In genomic region chr7:72710983-72711382, GRCh38 we compare ENCODE assay signal across 16 cellular contexts.
DNase-seq lines count a peak whose midpoint lies in the region; ATAC-seq and TF ChIP-seq lines count a peak whose summit lies in the region.
"Had no signal": no experiment of that assay in that cellular context is flagged by ENCODE, and none has a peak within 500 bp of the region (broad histone marks: within the 10 kb centered on the region; RNA-seq: fewer than 3 reads in every experiment).

No MANE protein-coding gene starts in this region.

- H3K9me3 ChIP-seq in H9 (ENCODE audit: control insufficient read depth, low read depth, low read length) (no peaks in the 10 kb centered on the region), SK-N-MC (ENCODE audit: low read depth, low read length) (no peaks in the 10 kb centered on the region), neural progenitor cell (ENCODE audit: low read depth) (no peaks in the 10 kb centered on the region)

- H3K27ac ChIP-seq in H9 (ENCODE audit: insufficient read length, low read depth, low read length) (no peak overlapping the region), SK-N-MC (0 out of 2 replicates have a peak overlapping the region, but pooled peaks have one; percentile 1), neural progenitor cell (no peak overlapping the region)
- H3K27ac ChIP-seq: KMS-11 had no signal

- WGBS in H9 (ENCODE audit: extremely low coverage, insufficient read length, low lambda C conversion rate) = no CpG with 5 or more reads among the region's 4 CpGs

- no peak overlapping the region for H3K4me3 Mint-ChIP-seq in H9
- no peak overlapping the region for H3K4me3 Mint-ChIP-seq in nephron progenitor cell
- H3K4me3 Mint-ChIP-seq in neural progenitor cell = no peak overlapping the region
- H3K4me3 Mint-ChIP-seq: CD14-positive monocyte had no signal

- H3K9me3 Mint-ChIP-seq in H9 = peaks cover 0 to 3% of the 10 kb centered on the region in 2 experiments; a peak in 1 of 5 replicates
- no peaks in the 10 kb centered on the region for H3K9me3 Mint-ChIP-seq in nephron progenitor cell
- H3K9me3 Mint-ChIP-seq in neural progenitor cell = no peaks in the 10 kb centered on the region

- DNase-seq in H9 (no peak), SK-N-MC (ENCODE audit: low read depth, low spot score) (no peak), choroid plexus epithelial cell (ENCODE audit: low read depth) (peak; percentile 5), nephron progenitor cell (no peak), NCI-H1436 treated with DMSO at 0.1 percent for 48 hours (lab: John Stamatoyannopoulos, UW) (no peak), NCI-H1694 treated with DMSO at 0.1 percent for 48 hours (lab: John Stamatoyannopoulos, UW) (no peak), neural progenitor cell (ENCODE audit: low spot score) (no peak)
- DNase-seq: DMS153, NCI-H1048, NCI-H146, NCI-H2081 treated with DMSO at 0.1 percent for 48 hours, NCI-H524 had no signal

- no peak overlapping the region for H4K91ac ChIP-seq in H9 (ENCODE audit: insufficient read length, low read depth, low read length)

- no peak overlapping the region for H4K8ac ChIP-seq in H9 (replicated peaks; ENCODE audit: insufficient read length, low read depth, low read length)

- H3K23ac ChIP-seq in H9 (ENCODE audit: insufficient read length, low read depth, low read length) = no peak overlapping the region

- no peak overlapping the region for H2BK120ac ChIP-seq in H9 (ENCODE audit: low read depth, low read length, poor library complexity, severe bottlenecking)

- H3K4me3 ChIP-seq in SK-N-MC = no peak overlapping the region
- H3K4me3 ChIP-seq in choroid plexus epithelial cell (ENCODE audit: low read depth, low read length) = no peak overlapping the region
- H3K4me3 ChIP-seq in neural progenitor cell = no peak overlapping the region

- ATAC-seq in GM18498 (IDR thresholded peaks at IDR 0.05; ENCODE audit: unreplicated experiment) = no peak
- ATAC-seq: Panc1 had no signal

- peaks cover 13 to 41% (median 25%) of the 10 kb centered on the region in 3 experiments for H3K36me3 Mint-ChIP-seq in H9 (ENCODE audit: insufficient read depth in 1 of 3, low read depth in 3 of 3)
- H3K36me3 Mint-ChIP-seq in nephron progenitor cell (ENCODE audit: low read depth) = peaks cover 61% of the 10 kb centered on the region
- H3K36me3 Mint-ChIP-seq in neural progenitor cell = peaks cover 13% of the 10 kb centered on the region

- H2BK5ac ChIP-seq in H9 (ENCODE audit: insufficient read length, low read length) = no peak overlapping the region

- H3K23me2 ChIP-seq in H9 (ENCODE audit: insufficient read length, low read depth, low read length, poor library complexity, severe bottlenecking) = no peaks in the 10 kb centered on the region

- no peaks in the 10 kb centered on the region for H3K79me2 ChIP-seq in H9 (ENCODE audit: insufficient read depth, low read length)
- no peaks in the 10 kb centered on the region for H3K79me2 ChIP-seq in neural progenitor cell (ENCODE audit: low read depth)

- no peak overlapping the region for H2BK12ac ChIP-seq in H9 (ENCODE audit: insufficient read length, low read depth, low read length)

- H3K36me3 ChIP-seq in SK-N-MC (ENCODE audit: insufficient read depth, low read length) (no peaks in the 10 kb centered on the region), neural progenitor cell (no peaks in the 10 kb centered on the region)

- no peak overlapping the region for H4K5ac ChIP-seq in H9 (ENCODE audit: insufficient read length, low read depth, low read length)

- no peaks in the 10 kb centered on the region for H3K4me1 ChIP-seq in H9 (ENCODE audit: insufficient read depth, low read length)
- peaks cover 4% of the 10 kb centered on the region for H3K4me1 ChIP-seq in neural progenitor cell

- H3K4me1 Mint-ChIP-seq in H9 (peaks cover 28 to 35% of the 10 kb centered on the region in 2 experiments), nephron progenitor cell (peaks cover 6% of the 10 kb centered on the region), neural progenitor cell (no peaks in the 10 kb centered on the region)

- H3K4me2 ChIP-seq in H9 (ENCODE audit: insufficient read depth, insufficient read length, low read length) = no peak overlapping the region
- H3K4me2 ChIP-seq in neural progenitor cell = no peak overlapping the region
- H3K4me2 ChIP-seq: KMS-11 had no signal

- no peak overlapping the region for H3T11ph ChIP-seq in H9 (ENCODE audit: low read length)

- H2BK20ac ChIP-seq in H9 (ENCODE audit: low read depth, low read length, poor library complexity, severe bottlenecking) = no peak overlapping the region

- H3K14ac ChIP-seq in H9 (ENCODE audit: insufficient read depth, low read length) = no peak overlapping the region

- H3K56ac ChIP-seq in H9 (ENCODE audit: insufficient read length, low read depth, low read length) = no peak overlapping the region

- H3K18ac ChIP-seq in H9 (ENCODE audit: insufficient read length, low read depth, low read length) = no peak overlapping the region

- no peak overlapping the region for H2AK5ac ChIP-seq in H9 (ENCODE audit: insufficient read length, low read length)

- no peaks in the 10 kb centered on the region for H3K79me1 ChIP-seq in H9 (ENCODE audit: insufficient read depth, low read depth, low read length, poor library complexity, severe bottlenecking)

- TF ChIP-seq CTCF in H9 (conservative IDR thresholded peaks at IDR 0.05) (no peak), choroid plexus epithelial cell (conservative IDR thresholded peaks at IDR 0.05; ENCODE audit: low read depth, low read length) (no peak), nephron progenitor cell (IDR thresholded peaks at IDR 0.05) (no peak), neural progenitor cell (IDR thresholded peaks at IDR 0.05) (no peak)

- no peaks in the 10 kb centered on the region for H3K27me3 ChIP-seq in H9 (ENCODE audit: insufficient read depth, low read length)
- no peaks in the 10 kb centered on the region for H3K27me3 ChIP-seq in neural progenitor cell

- H4K20me1 ChIP-seq in H9 (ENCODE audit: control insufficient read depth, insufficient read depth, insufficient read length) = no peaks in the 10 kb centered on the region
- no peaks in the 10 kb centered on the region for H4K20me1 ChIP-seq in neural progenitor cell (ENCODE audit: low read depth)

- no peak overlapping the region for H3K4ac ChIP-seq in H9 (ENCODE audit: low read depth, low read length)

- H3K27ac Mint-ChIP-seq in H9 = peak overlapping the region; percentile 10 to 76 (median 63); a peak in 1 of 7 replicates
- H3K27ac Mint-ChIP-seq in nephron progenitor cell = peak overlapping the region; percentile 37
- H3K27ac Mint-ChIP-seq in neural progenitor cell = no peak overlapping the region

- H2BK15ac ChIP-seq in H9 (ENCODE audit: low read depth, low read length) = no peak overlapping the region

- H2AFZ ChIP-seq in H9 (ENCODE audit: low read length) (no peak overlapping the region), neural progenitor cell (replicated peaks) (no peak overlapping the region)

- no peak overlapping the region for H3K9ac ChIP-seq in H9 (ENCODE audit: extremely low read depth, insufficient read length, low read length)
- no peak overlapping the region for H3K9ac ChIP-seq in SK-N-MC (ENCODE audit: insufficient read length)
- H3K9ac ChIP-seq in neural progenitor cell = no peak overlapping the region
- H3K9ac ChIP-seq: KMS-11 had no signal

- no peaks in the 10 kb centered on the region for H3F3A ChIP-seq in neural progenitor cell (ENCODE audit: low read depth)

- H3K27me3 Mint-ChIP-seq in H9 (ENCODE audit: low read depth) = no peaks in the 10 kb centered on the region
- no peaks in the 10 kb centered on the region for H3K27me3 Mint-ChIP-seq in nephron progenitor cell (ENCODE audit: low read depth, poor library complexity)
- no peaks in the 10 kb centered on the region for H3K27me3 Mint-ChIP-seq in neural progenitor cell (ENCODE audit: insufficient read depth, low read depth)
